ENCODE assay signal across 11 cellular contexts in genomic region chr13:75312884-75313520, GRCh38.
DNase-seq lines count a peak whose midpoint lies in the region; ATAC-seq, FAIRE-seq and TF ChIP-seq lines count a peak whose summit lies in the region.
"Had no signal": no experiment of that assay in that cellular context is flagged by ENCODE, and none has a peak within 500 bp of the region (broad histone marks: within the 10 kb centered on the region; RNA-seq: fewer than 3 reads in every experiment).

No MANE protein-coding gene starts in this region.

- DNase-seq in D341Med (ENCODE audit: low spot score) (peak; percentile 14), bronchial epithelial cell (ENCODE audit: low read depth) (no peak), GM19239 (ENCODE audit: insufficient read length, low spot score) (no peak), superior temporal gyrus (ENCODE audit: extremely low spot score) (no peak), endodermal cell (no peak)
- peak; percentile 75 for DNase-seq in T-helper 2 cell treated with Interferon-gamma antibody and Interleukin-4, amounts not matched to agents 5 μg/mL and 100 μg/mL, for 36 hours (ENCODE audit: low spot score)
- DNase-seq: MG63 had no signal

- no peak overlapping the region for H3K27ac ChIP-seq in endodermal cell (ENCODE audit: low read depth, low read length)

- H3K4me3 ChIP-seq in bronchial epithelial cell (ENCODE audit: low read depth, low read length) (no peak overlapping the region), endodermal cell (ENCODE audit: low read length) (no peak overlapping the region)
- H3K4me3 ChIP-seq: MG63 had no signal

- H3K36me3 ChIP-seq in bronchial epithelial cell (ENCODE audit: control insufficient read depth, insufficient read depth, low read length) = no peaks in the 10 kb centered on the region
- H3K36me3 ChIP-seq in endodermal cell (ENCODE audit: control insufficient read depth, insufficient read depth, low read length) = no peaks in the 10 kb centered on the region
- H3K36me3 ChIP-seq: MG63 had no signal

- H3K27ac Mint-ChIP-seq in T-helper 2 cell treated with Interferon-gamma antibody and Interleukin-4, amounts not matched to agents 5 μg/mL and 100 μg/mL, for 36 hours = peak overlapping the region; percentile 84
- no peak overlapping the region for H3K27ac Mint-ChIP-seq in endodermal cell
- H3K27ac Mint-ChIP-seq: nephron had no signal

- peak; percentile 66 for FAIRE-seq in bronchial epithelial cell (lab: Jason Lieb, UNC)
- no peak for FAIRE-seq in GM19239 (lab: Jason Lieb, UNC)

- H3K4me3 Mint-ChIP-seq in T-helper 2 cell treated with Interferon-gamma antibody and Interleukin-4, amounts not matched to agents 5 μg/mL and 100 μg/mL, for 36 hours = peak overlapping the region; percentile 51
- H3K4me3 Mint-ChIP-seq in endodermal cell = no peak overlapping the region
- H3K4me3 Mint-ChIP-seq: nephron had no signal

- peaks cover 47% of the 10 kb centered on the region for H3K4me1 Mint-ChIP-seq in T-helper 2 cell treated with Interferon-gamma antibody and Interleukin-4, amounts not matched to agents 5 μg/mL and 100 μg/mL, for 36 hours (ENCODE audit: low read depth)
- H3K4me1 Mint-ChIP-seq in endodermal cell = no peaks in the 10 kb centered on the region
- H3K4me1 Mint-ChIP-seq: nephron had no signal

- H3K9ac ChIP-seq in endodermal cell (ENCODE audit: extremely low read depth, low read length, poor library complexity, severe bottlenecking) = no peak overlapping the region

- H3K27me3 ChIP-seq in bronchial epithelial cell (ENCODE audit: control insufficient read depth, insufficient read depth, low read length) = no peaks in the 10 kb centered on the region
- peaks cover 71% of the 10 kb centered on the region for H3K27me3 ChIP-seq in endodermal cell (ENCODE audit: control insufficient read depth, insufficient read depth, low read length, poor library complexity, severe bottlenecking)
- H3K27me3 ChIP-seq: MG63 had no signal

- peak; percentile 50 for ATAC-seq in GM21619 (IDR thresholded peaks at IDR 0.05; ENCODE audit: unreplicated experiment)
- no peak for ATAC-seq in HG02642 (IDR thresholded peaks at IDR 0.05; ENCODE audit: poor library complexity, unreplicated experiment)
- ATAC-seq: Panc1 had no signal

- TF ChIP-seq CTCF in bronchial epithelial cell (IDR thresholded peaks at IDR 0.05; ENCODE audit: insufficient read depth, low read length, severe bottlenecking) (no peak), endodermal cell (conservative IDR thresholded peaks at IDR 0.05) (no peak)

- H3K36me3 Mint-ChIP-seq in T-helper 2 cell treated with Interferon-gamma antibody and Interleukin-4, amounts not matched to agents 5 μg/mL and 100 μg/mL, for 36 hours (ENCODE audit: low read depth) = peaks cover 29% of the 10 kb centered on the region
- H3K36me3 Mint-ChIP-seq in endodermal cell (ENCODE audit: low read depth) = no peaks in the 10 kb centered on the region

- no peaks in the 10 kb centered on the region for H3K27me3 Mint-ChIP-seq in T-helper 2 cell treated with Interferon-gamma antibody and Interleukin-4, amounts not matched to agents 5 μg/mL and 100 μg/mL, for 36 hours (ENCODE audit: low read depth)
- H3K27me3 Mint-ChIP-seq in endodermal cell (ENCODE audit: insufficient read depth) = peaks cover 26% of the 10 kb centered on the region

- no peaks in the 10 kb centered on the region for H3K9me3 ChIP-seq in endodermal cell (ENCODE audit: control insufficient read depth, low read length)
- H3K9me3 ChIP-seq: MG63 had no signal

- H3K9me3 Mint-ChIP-seq in T-helper 2 cell treated with Interferon-gamma antibody and Interleukin-4, amounts not matched to agents 5 μg/mL and 100 μg/mL, for 36 hours = no peaks in the 10 kb centered on the region
- H3K9me3 Mint-ChIP-seq in endodermal cell = no peaks in the 10 kb centered on the region
- H3K9me3 Mint-ChIP-seq: nephron had no signal

- WGBS in endodermal cell (ENCODE audit: insufficient coverage in 1 of 2, insufficient read length in 1 of 2), 2 experiments = 89 to 100% methylated on average over 2 of the region's 2 CpGs

- no peaks in the 10 kb centered on the region for H3K4me1 ChIP-seq in endodermal cell (ENCODE audit: control insufficient read depth, insufficient read depth, low read length)

Comparison
In these comparisons a context has a peak if more than half of its experiments do, and no peak if none do; other contexts are left out.
1. DNase-seq: peak in D341Med (single experiment) and T-helper 2 cell treated with Interferon-gamma antibody and Interleukin-4, amounts not matched to agents 5 μg/mL and 100 μg/mL, for 36 hours (single experiment); none in bronchial epithelial cell (single experiment), GM19239 (single experiment), superior temporal gyrus (single experiment) and endodermal cell (single experiment).